14 cellular contexts compared by ENCODE assay signal in genomic region chr16:1109648-1110047, GRCh38. TPM values are rescaled to one million over a fixed set of nuclear protein-coding genes. Genes with fewer than 3 reads are reported as not detected.
DNase-seq lines count a peak whose midpoint lies in the region.
"Had no signal": no experiment of that assay in that cellular context is flagged by ENCODE, and none has a peak within 500 bp of the region (broad histone marks: within the 10 kb centered on the region; RNA-seq: fewer than 3 reads in every experiment).

No MANE protein-coding gene starts in this region.

- no peak overlapping the region for H4K8ac ChIP-seq in neuronal stem cell (ENCODE audit: low read depth, low read length)

- no peak overlapping the region for H4K91ac ChIP-seq in neuronal stem cell (ENCODE audit: low read depth, low read length, poor library complexity)

- H3K23ac ChIP-seq in neuronal stem cell (ENCODE audit: low read depth, low read length, poor library complexity) = peak overlapping the region; percentile 80

- DNase-seq in NT2/D1 (ENCODE audit: low read depth, low spot score) (no peak), kidney tubule cell (ENCODE audit: low spot score) (peak; percentile 51), neuronal stem cell (ENCODE audit: low spot score) (no peak), SKM-1 treated with dmso at 0.1 percent for 144 hours (lab: John Stamatoyannopoulos, UW; ENCODE audit: unreplicated experiment) (no peak), SIG-M5 treated with dmso at 0.1 percent for 504 hours (lab: John Stamatoyannopoulos, UW; ENCODE audit: unreplicated experiment) (no peak), NCI-H69 (lab: John Stamatoyannopoulos, UW) (no peak)
- DNase-seq: 8988T; AML-193; CD4-positive, alpha-beta T cell; DMS79; H7 had no signal

- H2BK120ac ChIP-seq in neuronal stem cell (ENCODE audit: low read depth, low read length) = no peak overlapping the region

- H3K27me3 ChIP-seq in BLaER1 (peaks cover 65% of the 10 kb centered on the region), NT2/D1 (ENCODE audit: insufficient read depth, insufficient read length) (peaks cover 65% of the 10 kb centered on the region), neuronal stem cell (ENCODE audit: control insufficient read depth in 3 of 3, insufficient read depth in 3 of 3, low read depth in 1 of 3, low read length in 3 of 3) (peaks cover 0 to 77% (median 2%) of the 10 kb centered on the region in 3 experiments)

- no CpG with 5 or more reads among the region's 19 CpGs for WGBS in neuronal stem cell (ENCODE audit: extremely low coverage in 2 of 2, insufficient read length in 2 of 2, insufficient replicate concordance in 1 of 2), 2 donors

- no peak overlapping the region for H3K9ac ChIP-seq in BLaER1
- H3K9ac ChIP-seq in NT2/D1 (ENCODE audit: insufficient read length, low read depth) = peak overlapping the region; percentile 3
- no peak overlapping the region for H3K9ac ChIP-seq in neuronal stem cell (ENCODE audit: low read depth, low read length, poor library complexity)

- H3K79me1 ChIP-seq in neuronal stem cell (ENCODE audit: low read depth, low read length) = no peaks in the 10 kb centered on the region

- H3K27ac ChIP-seq in BLaER1 (no peak overlapping the region), neuronal stem cell (replicated peaks; ENCODE audit: low read length) (no peak overlapping the region)

- no peak overlapping the region for H3K4me3 ChIP-seq in BLaER1
- H3K4me3 ChIP-seq in NT2/D1 (ENCODE audit: insufficient read length, low read depth) = no peak overlapping the region
- no peak overlapping the region for H3K4me3 ChIP-seq in neuronal stem cell (ENCODE audit: low read length in 2 of 2)
- H3K4me3 ChIP-seq: GM23338 had no signal

- H2BK15ac ChIP-seq in neuronal stem cell (ENCODE audit: low read length) = no peak overlapping the region

- H2BK12ac ChIP-seq in neuronal stem cell (ENCODE audit: low read length) = no peak overlapping the region

- no peak overlapping the region for H2BK5ac ChIP-seq in neuronal stem cell (ENCODE audit: low read length)

- H3K4me2 ChIP-seq in BLaER1 (peak overlapping the region; percentile 21; the same call in 1 of the 2 replicates), neuronal stem cell (ENCODE audit: insufficient read depth, low read length, poor library complexity, severe bottlenecking) (no peak overlapping the region)
- H3K4me2 ChIP-seq: GM23338 had no signal

- no peaks in the 10 kb centered on the region for H3K36me3 ChIP-seq in BLaER1
- H3K36me3 ChIP-seq in NT2/D1 (ENCODE audit: insufficient read depth, insufficient read length, low read length) = no peaks in the 10 kb centered on the region
- no peaks in the 10 kb centered on the region for H3K36me3 ChIP-seq in neuronal stem cell (replicated peaks in 1 of 2; ENCODE audit: control insufficient read depth in 2 of 2, insufficient read depth in 2 of 2, low read length in 2 of 2)

- no peak overlapping the region for H2AFZ ChIP-seq in neuronal stem cell (ENCODE audit: low read length)
- H2AFZ ChIP-seq: GM23338 had no signal

- peaks cover 44% of the 10 kb centered on the region for H3K4me1 ChIP-seq in BLaER1
- H3K4me1 ChIP-seq in NT2/D1 (ENCODE audit: insufficient read depth, insufficient read length) = peaks cover 16% of the 10 kb centered on the region
- peaks cover 0 to 2% of the 10 kb centered on the region in 2 donors for H3K4me1 ChIP-seq in neuronal stem cell (ENCODE audit: control insufficient read depth in 2 of 2, insufficient read depth in 1 of 2, low read depth in 1 of 2, low read length in 2 of 2)

- H3K14ac ChIP-seq in neuronal stem cell (ENCODE audit: low read length) = no peak overlapping the region

- H3K18ac ChIP-seq in neuronal stem cell (ENCODE audit: low read length) = no peak overlapping the region

- peaks cover 52% of the 10 kb centered on the region for H4K20me1 ChIP-seq in BLaER1

- H3K9me3 ChIP-seq in BLaER1 = no peaks in the 10 kb centered on the region
- no peaks in the 10 kb centered on the region for H3K9me3 ChIP-seq in NT2/D1 (ENCODE audit: insufficient read depth, low read length)
- H3K9me3 ChIP-seq in neuronal stem cell (replicated peaks in 1 of 2; ENCODE audit: control insufficient read depth in 2 of 2, insufficient read depth in 1 of 2, low read depth in 1 of 2, low read length in 2 of 2) = no peaks in the 10 kb centered on the region

- H2AK5ac ChIP-seq in neuronal stem cell (ENCODE audit: low read depth, low read length) = peak overlapping the region; percentile 86

- H3K4ac ChIP-seq in neuronal stem cell (ENCODE audit: low read length) = no peak overlapping the region

RNA-seq across cellular contexts. Expression of gene C1QTNF8, which starts 13.6 kb away (rescaled TPM):
- polyA plus RNA-seq in neuronal stem cell (2013, experiment 1 of 2) = not detected
- polyA plus RNA-seq in neuronal stem cell (2013, experiment 2 of 2) = not detected
- polyA plus RNA-seq: GM23338, HepG2 had no signal

RNA-seq across cellular contexts. Expression of gene SSTR5, which starts 37.1 kb away (rescaled TPM):
- not detected for polyA plus RNA-seq in neuronal stem cell (2013, experiment 1 of 2)
- not detected for polyA plus RNA-seq in neuronal stem cell (2013, experiment 2 of 2)

RNA-seq across cellular contexts. Expression of gene CACNA1H, which starts 43.3 kb away (rescaled TPM):
- polyA plus RNA-seq in neuronal stem cell (2013, experiment 1 of 2) = 21.5 TPM
- 21.7 TPM for polyA plus RNA-seq in neuronal stem cell (2013, experiment 2 of 2)
